Comparison of ENCODE assay signal across 17 cellular contexts in genomic region chr5:31407921-31408714, GRCh38.
DNase-seq lines count a peak whose midpoint lies in the region; ATAC-seq and TF ChIP-seq lines count a peak whose summit lies in the region.
"Had no signal": no experiment of that assay in that cellular context is flagged by ENCODE, and none has a peak within 500 bp of the region (broad histone marks: within the 10 kb centered on the region; RNA-seq: fewer than 3 reads in every experiment).

No MANE protein-coding gene starts in this region.

- intact Hi-C loops in psoas muscle (cut with DNase I): no loop called here

- TF ChIP-seq CTCF in brain microvascular endothelial cell (IDR thresholded peaks at IDR 0.05; ENCODE audit: low read depth, low read length, missing control alignments) (no peak), psoas muscle (IDR thresholded peaks at IDR 0.05) (no peak)

- H3K4me3 ChIP-seq in brain microvascular endothelial cell (ENCODE audit: low read depth, low read length) (no peak overlapping the region), psoas muscle (no peak overlapping the region)
- H3K4me3 ChIP-seq: right atrium auricular region, upper lobe of left lung had no signal

- WGBS in psoas muscle, 3 donors: 81 to 83% (median 81%) methylated on average over 4 of the region's 4 CpGs

- ATAC-seq in GM18519 (IDR thresholded peaks at IDR 0.05; ENCODE audit: low FRiP score, unreplicated experiment): no peak
- no peak for ATAC-seq in psoas muscle
- ATAC-seq: activated CD4-positive, CD25-positive, alpha-beta regulatory T cell treated with anti-CD3 and anti-CD28 coated beads, Interleukin-2, amount 50 U/mL, for 24 hours; naive thymus-derived CD4-positive, alpha-beta T cell had no signal

- H3K27ac ChIP-seq in brain microvascular endothelial cell (peak overlapping the region; percentile 62), psoas muscle (no peak overlapping the region)
- H3K27ac ChIP-seq: right atrium auricular region, upper lobe of left lung had no signal

- DNase-seq in A172 (ENCODE audit: low spot score) (peak; percentile 27), HT-29 (ENCODE audit: low spot score) (peak; percentile 17), brain microvascular endothelial cell (no peak), kidney glomerular epithelial cell (lab: John Stamatoyannopoulos, UW) (peak; percentile 48), NCI-H748 (lab: John Stamatoyannopoulos, UW; ENCODE audit: unreplicated experiment) (no peak), NCI-H2196 (lab: John Stamatoyannopoulos, UW; ENCODE audit: unreplicated experiment) (no peak), psoas muscle (no peak)
- DNase-seq: activated naive CD4-positive, alpha-beta T cell treated with anti-CD3 and anti-CD28 coated beads, Interleukin-2, amount 10 ng/mL, durations not matched to agents 7 days and 5 days; left ventricle myocardium superior; naive thymus-derived CD4-positive, alpha-beta T cell; NCI-H187 treated with DMSO at 0.1 percent for 48 hours; NCI-H526; stimulated activated CD4-positive, alpha-beta T cell treated with anti-CD3 and anti-CD28 coated beads, Interleukin-2, amount 100 ng/mL, for 48 hours; upper lobe of left lung had no signal

- H3K9me3 ChIP-seq in psoas muscle: no peaks in the 10 kb centered on the region
- H3K9me3 ChIP-seq: right atrium auricular region, upper lobe of left lung had no signal

- H3K36me3 ChIP-seq in brain microvascular endothelial cell (replicated peaks) (peaks cover 24% of the 10 kb centered on the region), psoas muscle (ENCODE audit: insufficient read depth in 1 of 2, low read depth in 1 of 2) (peaks cover 8 to 88% of the 10 kb centered on the region in 2 donors)

- no peaks in the 10 kb centered on the region for H3K4me1 ChIP-seq in psoas muscle
- H3K4me1 ChIP-seq: upper lobe of left lung had no signal

- H3K27me3 ChIP-seq in brain microvascular endothelial cell (replicated peaks) (no peaks in the 10 kb centered on the region), psoas muscle (ENCODE audit: insufficient read depth in 3 of 3, low read length in 2 of 3) (no peaks in the 10 kb centered on the region)
- H3K27me3 ChIP-seq: right atrium auricular region, upper lobe of left lung had no signal

- in situ Hi-C loops in brain microvascular endothelial cell (cut with HindIII; ENCODE audit: low pct_ligation_motif_present, low sequenced_read_pairs): no loop called here

Comparison
In these comparisons a context has a peak if more than half of its experiments do, and no peak if none do; other contexts are left out.
1. DNase-seq: peak in A172 (single experiment), HT-29 (single experiment) and kidney glomerular epithelial cell (single experiment); none in brain microvascular endothelial cell (single experiment), NCI-H748 (single experiment), NCI-H2196 (single experiment) and psoas muscle (0 of 2).